8 cellular contexts compared by ENCODE assay signal in the genomic region with DNA sequence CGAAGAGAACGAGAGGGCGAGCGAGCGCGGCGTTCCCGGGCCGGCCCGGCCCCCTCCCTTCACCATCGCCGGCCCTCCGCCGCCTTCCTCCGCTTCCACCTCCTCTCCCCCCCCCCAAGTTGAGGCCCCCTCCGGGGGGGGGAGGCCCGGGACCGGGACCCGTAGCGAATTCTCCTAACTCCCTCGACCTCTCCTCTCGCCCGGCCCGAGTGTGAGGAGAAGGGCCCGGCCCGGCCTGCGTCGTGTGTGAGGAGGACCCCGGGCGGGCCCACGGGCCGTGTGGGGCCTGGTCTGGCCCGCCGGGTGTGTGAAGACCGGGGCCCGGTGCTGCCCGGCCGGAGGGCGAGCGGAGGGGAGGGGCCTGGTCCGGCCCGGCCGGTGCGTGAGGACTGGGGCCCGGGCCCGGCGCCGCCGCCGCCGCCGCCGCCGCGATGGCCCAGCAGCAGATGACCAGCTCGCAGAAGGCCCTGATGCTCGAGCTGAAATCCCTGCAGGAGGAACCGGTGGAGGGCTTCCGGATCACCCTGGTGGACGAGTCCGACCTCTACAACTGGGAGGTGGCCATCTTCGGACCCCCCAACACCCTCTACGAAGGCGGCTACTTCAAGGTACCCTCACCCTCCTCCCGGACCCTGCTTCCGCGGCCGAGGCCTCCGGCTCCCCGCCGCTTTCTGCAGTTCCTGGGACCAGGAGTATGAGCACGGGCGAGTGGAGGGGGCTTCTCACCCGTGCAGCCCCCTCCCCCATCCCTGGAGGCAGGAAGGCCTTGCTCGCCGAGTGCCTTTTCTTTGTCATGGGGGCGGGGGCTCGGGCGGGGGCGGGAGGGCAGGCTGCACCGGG. TPM values are rescaled to one million over a fixed set of nuclear protein-coding genes. Genes with fewer than 3 reads are reported as not detected.
DNase-seq lines count a peak whose midpoint lies in the region; ATAC-seq and TF ChIP-seq lines count a peak whose summit lies in the region.

No MANE protein-coding gene starts in this region.

- no peaks in the 10 kb centered on the region for H4K20me1 ChIP-seq in SU-DHL-6 (ENCODE audit: low read depth, low read length)

- H3K27me3 ChIP-seq in SU-DHL-6 (ENCODE audit: low read length) (no peaks in the 10 kb centered on the region), adrenal gland (no peaks in the 10 kb centered on the region), prostate gland (replicated peaks; ENCODE audit: insufficient read depth) (no peaks in the 10 kb centered on the region)

- peak overlapping the region; percentile 88 for H3K27ac ChIP-seq in SU-DHL-6 (ENCODE audit: low read depth, low read length)
- peak overlapping the region; percentile 88 to 99 (median 98) for H3K27ac ChIP-seq in adrenal gland
- H3K27ac ChIP-seq in prostate gland: peak overlapping the region; percentile 99

- H3K4me2 ChIP-seq in SU-DHL-6 (ENCODE audit: low read depth, low read length, poor library complexity, severe bottlenecking): peak overlapping the region; percentile 83

- H3K9me2 ChIP-seq in SU-DHL-6 (replicated peaks; ENCODE audit: insufficient read depth, low read length): no peaks in the 10 kb centered on the region

- H3K4me1 ChIP-seq in adrenal gland (replicated peaks in 1 of 2): peaks cover 33 to 58% of the 10 kb centered on the region in 2 donors
- no peaks in the 10 kb centered on the region for H3K4me1 ChIP-seq in prostate gland (replicated peaks)

- TF ChIP-seq CTCF in SU-DHL-6 (IDR thresholded peaks at IDR 0.05; ENCODE audit: insufficient read depth, low read length, poor library complexity, severe bottlenecking) (no peak), adrenal gland (IDR thresholded peaks at IDR 0.05) (peak in 5 of 6 experiments; percentile 11 to 47 (median 31)), prostate gland (IDR thresholded peaks at IDR 0.05) (peak in 1 of 4 experiments; percentile 8)

- peak overlapping the region; percentile 95 for H3K4me3 ChIP-seq in SU-DHL-6 (ENCODE audit: insufficient read depth, low read length, poor library complexity, severe bottlenecking)
- H3K4me3 ChIP-seq in adrenal gland: peak overlapping the region; percentile 78 to 92 (median 84)
- peak overlapping the region; percentile 88 to 95 for H3K4me3 ChIP-seq in prostate gland

- DNase-seq in Caki2 (ENCODE audit: low read depth): peak; percentile 65
- DNase-seq in HT-29 (ENCODE audit: low spot score): peak; percentile 60
- peak; percentile 51 to 79 (median 63) for DNase-seq in adrenal gland
- peak; percentile 74 for DNase-seq in left cardiac atrium
- peak; percentile 33 for DNase-seq in prostate gland (ENCODE audit: low spot score)

- ATAC-seq in GM19438 (IDR thresholded peaks at IDR 0.05; ENCODE audit: low read depth, unreplicated experiment) (peak; percentile 20), left cardiac atrium (peak; percentile 32 to 53), GM18858 (IDR thresholded peaks at IDR 0.05; ENCODE audit: unreplicated experiment) (no peak)

- peaks cover 77% of the 10 kb centered on the region for H3K79me2 ChIP-seq in SU-DHL-6 (ENCODE audit: insufficient read depth, low read length)

- intact Hi-C loops in adrenal gland (cut with DNase I) (loop anchor here in 1 of 2 donors (5.0 kb wide), 1 partner anchor 35 kb away; no protein-coding TSS in a partner anchor), left cardiac atrium (cut with DNase I) (loop anchor here in 1 of 2 donors (5.0 kb wide), 1 partner anchor 35 kb away; no protein-coding TSS in a partner anchor), prostate gland (cut with DNase I) (loop anchor here (5.0 to 10.0 kb wide), 3 partner anchors 107 to 255 kb away; a partner anchor contains a TSS)

- peaks cover 8% of the 10 kb centered on the region; the same call in 1 of the 2 replicates for H3K36me3 ChIP-seq in SU-DHL-6 (ENCODE audit: low read length)
- no peaks in the 10 kb centered on the region for H3K36me3 ChIP-seq in adrenal gland (replicated peaks in 1 of 2)
- no peaks in the 10 kb centered on the region for H3K36me3 ChIP-seq in prostate gland

- TF ChIP-seq POLR2A in adrenal gland (IDR thresholded peaks at IDR 0.05): peak in 1 of 2 donors; percentile 54
- no peak for TF ChIP-seq POLR2A in prostate gland (IDR thresholded peaks at IDR 0.05)

- in situ Hi-C loops in Caki2 (cut with HindIII; ENCODE audit: low pct_unique_long_range_greater_than_20kb, low sequenced_read_pairs): no loop called here

- WGBS in adrenal gland, 4 donors: 0 to 1% (median 0%) methylated on average over 22 to 78 of the region's 81 CpGs
- WGBS in prostate gland: under 1% methylated on average over 36 of the region's 81 CpGs

- H3K9me3 ChIP-seq in SU-DHL-6 (ENCODE audit: insufficient read depth, low read length): no peaks in the 10 kb centered on the region
- no peaks in the 10 kb centered on the region for H3K9me3 ChIP-seq in adrenal gland (replicated peaks in 1 of 3)
- H3K9me3 ChIP-seq in prostate gland: no peaks in the 10 kb centered on the region

- peak overlapping the region; percentile 84 for H3K9ac ChIP-seq in SU-DHL-6 (ENCODE audit: low read length)

- peaks cover 59% of the 10 kb centered on the region for H3F3A ChIP-seq in SU-DHL-6 (ENCODE audit: insufficient read depth)

- H2AFZ ChIP-seq in SU-DHL-6 (ENCODE audit: low read depth, low read length, severe bottlenecking): no peak overlapping the region

RNA-seq across cellular contexts. Expression of a gene that starts 0.6 kb away (rescaled TPM):
- total RNA-seq in Caki2 (2014; rRNA removed; shearing (Covaris generic); ENCODE audit: low replicate concordance): 19.4 and 22.9 TPM in 2 replicates
- total RNA-seq in HT-29 (2014; rRNA removed; shearing (Covaris generic)): 13.5 and 14.1 TPM in 2 replicates
- 10 to 100 TPM; 18.7 to 46.7 (median 28.2) TPM for total RNA-seq in adrenal gland
- polyA plus RNA-seq in adrenal gland: 10 to 100 TPM; 12.8 to 34.6 (median 14.1) TPM
- total RNA-seq in left cardiac atrium: 10 to 100 TPM; 30.5 to 33.5 TPM
- total RNA-seq in prostate gland: 10 to 100 TPM; 25.6 to 42.7 TPM

RNA-seq across cellular contexts. Expression of a gene that starts 22.2 kb away (rescaled TPM):
- not detected in 2 replicates for total RNA-seq in Caki2 (2014; rRNA removed; shearing (Covaris generic); ENCODE audit: low replicate concordance)
- total RNA-seq in HT-29 (2014; rRNA removed; shearing (Covaris generic)): 106 and 123 TPM in 2 replicates
- total RNA-seq in adrenal gland (1 to 10 TPM in 5 of 8 donors, not detected in 3; 1.1 to 5.5 (median 1.8) TPM), left cardiac atrium (not detected), prostate gland (1 to 10 TPM in 1 of 2 donors, under 1 TPM in 1; 0.23 to 1.5 TPM)
- polyA plus RNA-seq in adrenal gland: 1 to 10 TPM; 3.7 to 5.8 (median 4.4) TPM

Comparison
In these comparisons a context has a peak if more than half of its experiments do, and no peak if none do; other contexts are left out.
1. RNA of a gene that starts 22.2 kb away (total RNA-seq): 106 to 123 TPM in HT-29; 1.1 to 5.5 TPM in adrenal gland, 0.23 to 1.5 TPM in prostate gland, not detected in left cardiac atrium and not detected in Caki2; every median in the first group is over 10 times any median in the second.
2. Peak in every context shown above with its lines, with median percentiles within 50 percentile points of each other: DNase-seq, H3K27ac ChIP-seq and H3K4me3 ChIP-seq.